Comparison of ENCODE assay signal across 9 cellular contexts in the genomic region with DNA sequence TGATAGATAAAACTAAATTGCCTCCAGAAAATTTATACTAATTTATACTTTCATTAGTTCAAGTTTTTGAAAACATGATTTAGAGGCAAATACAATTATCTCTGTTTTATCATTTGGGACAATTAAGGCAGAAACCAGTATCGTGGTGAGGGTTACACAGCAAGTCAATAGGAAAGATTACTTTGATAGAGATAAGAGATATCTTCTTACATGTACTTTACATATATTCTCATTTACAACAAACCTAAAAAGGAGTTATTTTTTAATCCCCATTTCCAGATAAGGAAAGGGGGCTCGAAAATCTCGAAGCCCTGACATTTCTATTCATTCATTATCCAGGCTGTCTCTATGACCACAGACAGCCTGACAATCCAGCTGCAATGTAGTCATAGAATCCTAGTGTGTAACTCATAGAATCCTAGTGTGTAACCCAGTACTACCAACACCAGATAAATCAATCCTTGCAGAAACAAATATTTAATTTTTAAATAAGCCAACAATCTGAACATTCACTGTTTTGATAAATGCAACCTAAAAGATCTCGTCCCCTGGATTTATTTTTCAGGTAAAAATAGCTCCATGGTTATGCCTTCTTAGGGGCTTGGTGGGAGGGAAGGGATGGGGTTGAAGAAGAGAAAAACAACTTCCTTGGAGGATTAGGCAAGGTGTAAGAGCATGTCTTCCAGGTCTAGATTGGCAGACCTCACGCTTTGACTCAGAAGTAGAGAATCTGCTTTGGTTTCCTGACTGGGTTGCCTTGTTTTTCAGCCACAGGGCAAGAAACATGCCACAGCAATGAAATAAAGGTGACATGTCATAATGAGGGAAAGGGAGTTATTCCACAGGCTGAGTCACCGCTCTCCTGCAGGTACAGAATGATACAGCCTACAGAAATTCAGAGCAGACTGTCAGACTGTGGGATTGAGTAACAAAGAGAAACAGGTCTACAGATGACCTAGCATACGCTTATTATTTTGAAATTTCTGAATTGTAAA. TPM values are rescaled to one million over a fixed set of nuclear protein-coding genes. Genes with fewer than 3 reads are reported as not detected.
A peak's percentile ranks its signal among the peaks of the same experiment; 100 is the strongest.
DNase-seq lines count a peak whose midpoint lies in the region; ATAC-seq, FAIRE-seq and TF ChIP-seq lines count a peak whose summit lies in the region.
"Had no signal": no experiment of that assay in that cellular context is flagged by ENCODE, and none has a peak within 500 bp of the region (broad histone marks: within the 10 kb centered on the region; RNA-seq: fewer than 3 reads in every experiment).

No MANE protein-coding gene starts in this region.

- peak overlapping the region in 2 of 3 experiments; percentile 18 to 36 for H3K4me3 ChIP-seq in keratinocyte (ENCODE audit: control insufficient read depth in 2 of 3, extremely low read depth in 1 of 3, insufficient read depth in 2 of 3, low read depth in 1 of 3, low read length in 3 of 3)

- H3K79me2 ChIP-seq in keratinocyte (ENCODE audit: control insufficient read depth, insufficient read depth, low read length) = no peaks in the 10 kb centered on the region

- no peaks in the 10 kb centered on the region for H3K36me3 Mint-ChIP-seq in activated T-helper 17 cell treated with anti-CD3 and anti-CD28 coated beads, Interleukin-2, amount 50 U/mL, for 72 hours (ENCODE audit: low read depth)

- TF ChIP-seq POLR2A in H54 (IDR thresholded peaks at IDR 0.05; ENCODE audit: low read depth, low read length) = no peak

- H3K9me3 Mint-ChIP-seq in activated T-helper 17 cell treated with anti-CD3 and anti-CD28 coated beads, Interleukin-2, amount 50 U/mL, for 72 hours = no peaks in the 10 kb centered on the region

- H3K27me3 Mint-ChIP-seq in activated T-helper 17 cell treated with anti-CD3 and anti-CD28 coated beads, Interleukin-2, amount 50 U/mL, for 72 hours = no peaks in the 10 kb centered on the region

- H3K9ac ChIP-seq in keratinocyte (ENCODE audit: control insufficient read depth, extremely low read depth, insufficient read depth, low read length) = peak overlapping the region; percentile 59

- H3K4me1 ChIP-seq in keratinocyte (ENCODE audit: control insufficient read depth, extremely low read depth, insufficient read depth, low read length) = peaks cover 33% of the 10 kb centered on the region

- no peak overlapping the region for H2AFZ ChIP-seq in keratinocyte (ENCODE audit: control insufficient read depth, low read length)

- FAIRE-seq in H54 (lab: Jason Lieb, UNC) (peak; percentile 88), keratinocyte (lab: Jason Lieb, UNC) (peak; percentile 96)

- dilution Hi-C loops in keratinocyte (cut with MboI; ENCODE audit: extremely low pct_ligation_motif_present, low sequenced_read_pairs) = no loop called here

- no peak for TF ChIP-seq CTCF in keratinocyte (optimal IDR thresholded peaks at IDR 0.05 in 1 of 3, IDR thresholded peaks at IDR 0.05 in 1 of 3, conservative IDR thresholded peaks at IDR 0.05 in 1 of 3; ENCODE audit: extremely low read depth in 1 of 3, insufficient read depth in 2 of 3, low read length in 3 of 3)

- no peaks in the 10 kb centered on the region for H3K27me3 ChIP-seq in keratinocyte (ENCODE audit: control insufficient read depth, extremely low read depth, insufficient read depth, low read length)

- H4K20me1 ChIP-seq in keratinocyte (ENCODE audit: control insufficient read depth, extremely low read depth, insufficient read depth, low read length) = no peaks in the 10 kb centered on the region

- peak; percentile 51 for DNase-seq in 8988T
- DNase-seq in H54 (ENCODE audit: insufficient read length, low spot score) = peak; percentile 59
- peak; percentile 97 for DNase-seq in keratinocyte (ENCODE audit: low read depth, low spot score)
- DNase-seq in DMS153 treated with DMSO at 0.1 percent for 48 hours (lab: John Stamatoyannopoulos, UW; ENCODE audit: unreplicated experiment) = no peak
- DNase-seq in activated gamma-delta T cell treated with Interleukin-2 at 50 U/mL for 16 hours = no peak
- DNase-seq: COR-L47 had no signal

- peak overlapping the region; percentile 46 for H3K27ac Mint-ChIP-seq in activated T-helper 17 cell treated with anti-CD3 and anti-CD28 coated beads, Interleukin-2, amount 50 U/mL, for 72 hours

- peak; percentile 99 for ATAC-seq in activated T-helper 17 cell treated with anti-CD3 and anti-CD28 coated beads, Interleukin-2, amount 50 U/mL, for 72 hours (replicated peaks)
- ATAC-seq in GM21717 (IDR thresholded peaks at IDR 0.05; ENCODE audit: unreplicated experiment) (no peak), HG03439 (IDR thresholded peaks at IDR 0.05; ENCODE audit: unreplicated experiment) (no peak)

- peak overlapping the region; percentile 80 for H3K4me2 ChIP-seq in keratinocyte (ENCODE audit: control insufficient read depth, extremely low read depth, insufficient read depth, low read depth, low read length)

- no peaks in the 10 kb centered on the region for H3K36me3 ChIP-seq in keratinocyte (ENCODE audit: control insufficient read depth in 2 of 2, extremely low read depth in 1 of 2, insufficient read depth in 2 of 2, low read length in 2 of 2)

- peaks cover 8% of the 10 kb centered on the region for H3K4me1 Mint-ChIP-seq in activated T-helper 17 cell treated with anti-CD3 and anti-CD28 coated beads, Interleukin-2, amount 50 U/mL, for 72 hours

- H3K27ac ChIP-seq in keratinocyte (ENCODE audit: control insufficient read depth, insufficient read depth, low read length) = peak overlapping the region; percentile 91

- no peaks in the 10 kb centered on the region for H3K9me1 ChIP-seq in keratinocyte (ENCODE audit: control insufficient read depth, extremely low read depth, insufficient read depth, low read length)

- no peak overlapping the region for H3K4me3 Mint-ChIP-seq in activated T-helper 17 cell treated with anti-CD3 and anti-CD28 coated beads, Interleukin-2, amount 50 U/mL, for 72 hours

- no peaks in the 10 kb centered on the region for H3K9me3 ChIP-seq in keratinocyte (ENCODE audit: control insufficient read depth, low read depth, low read length)

RNA-seq across cellular contexts. Expression of gene IRF2BP2, which starts 45.6 kb away (rescaled TPM):
- 100 to 1,000 TPM in 1 of 2 donors, 10 to 100 TPM in 1; 84.5 to 134 TPM for total RNA-seq in activated T-helper 17 cell treated with anti-CD3 and anti-CD28 coated beads, Interleukin-2, amount 50 U/mL, for 72 hours
- polyA plus RNA-seq in keratinocyte = 29.9 to 59.7 TPM (median 40.2 TPM) in 3 replicates
- polyA plus RNA-seq in keratinocyte (2011; ENCODE audit: low read depth) = 22.8 TPM
- polyA plus RNA-seq in keratinocyte (2011; cell fraction: cytosol; rRNA removed) = 31.4 and 43.0 TPM in 2 replicates
- polyA plus RNA-seq in keratinocyte (2011; cell fraction: nucleus; rRNA removed) = 108 and 150 TPM in 2 replicates
- 67.8 and 84.7 TPM in 2 replicates for polyA plus RNA-seq in keratinocyte (2012; ENCODE audit: low replicate concordance)
- 53.6 to 120 TPM (median 53.7 TPM) in 3 replicates for polyA minus RNA-seq in keratinocyte
- 87.9 TPM for polyA minus RNA-seq in keratinocyte (2011; cell fraction: cytosol; rRNA and poly(A)+ RNA removed)
- polyA minus RNA-seq in keratinocyte (2011; cell fraction: nucleus; rRNA and poly(A)+ RNA removed) = 76.1 and 79.2 TPM in 2 replicates

Comparison
In these comparisons a context has a peak if more than half of its experiments do, and no peak if none do; other contexts are left out.
1. DNase-seq: peak in 8988T (single experiment), H54 (single experiment) and keratinocyte (single experiment); none in DMS153 treated with DMSO at 0.1 percent for 48 hours (single experiment) and activated gamma-delta T cell treated with Interleukin-2 at 50 U/mL for 16 hours (single experiment).